ENCODE assay signal across 1 cellular context in genomic region chrX:154002215-154002719, GRCh38.
A peak's percentile ranks its signal among the peaks of the same experiment; 100 is the strongest.
TF ChIP-seq lines count a peak whose summit lies in the region.

No MANE protein-coding gene starts in this region.

TF ChIP-seq in K562, 482 proteins besides CTCF, POLR2A, EP300 and RAD21 (continued from another document and continues in another):
- TF ChIP-seq CHD7 (IDR thresholded peaks at IDR 0.05; ENCODE audit: low read depth, low read length) (no peak), MBD2 (IDR thresholded peaks at IDR 0.05; ENCODE audit: borderline replicate concordance, low read depth) (no peak), KAT7 (CRISPR knock-in tag; IDR thresholded peaks at IDR 0.05; ENCODE audit: borderline replicate concordance) (0 out of 2 replicates have a peak, but pooled peaks have one; percentile 44), NCOA1 (IDR thresholded peaks at IDR 0.05; ENCODE audit: low read depth) (no peak), NCOR1 (IDR thresholded peaks at IDR 0.05) (no peak), MYC (IDR thresholded peaks at IDR 0.05; ENCODE audit: low read depth, low read length) (no peak), MYC (CRISPR knock-in tag; IDR thresholded peaks at IDR 0.05; ENCODE audit: borderline replicate concordance, low read depth) (peak; percentile 80; the same call in 1 of the 2 replicates), PKNOX1 (IDR thresholded peaks at IDR 0.05) (peak; percentile 58), RBM15 (IDR thresholded peaks at IDR 0.05; ENCODE audit: insufficient read depth, low read length) (no peak), ZC3H4 (CRISPR knock-in tag; IDR thresholded peaks at IDR 0.05; ENCODE audit: borderline replicate concordance) (no peak), PHB2 (IDR thresholded peaks at IDR 0.05; ENCODE audit: low read depth) (no peak), FOS (IDR thresholded peaks at IDR 0.05; ENCODE audit: extremely low read depth, insufficient read length) (no peak), GTF2E2 (tag; IDR thresholded peaks at IDR 0.05) (no peak), NFATC3 (IDR thresholded peaks at IDR 0.05) (no peak), PPARD (CRISPR knock-in tag; IDR thresholded peaks at IDR 0.05) (no peak), ARID3B (CRISPR knock-in tag; IDR thresholded peaks at IDR 0.05; ENCODE audit: borderline replicate concordance) (peak; percentile 82; the same call in 1 of the 2 replicates), THAP12 (CRISPR knock-in tag; IDR thresholded peaks at IDR 0.05) (no peak), CUX1 (CRISPR knock-in tag; IDR thresholded peaks at IDR 0.05) (peak; percentile 98), ZNF197 (CRISPR knock-in tag; IDR thresholded peaks at IDR 0.05; ENCODE audit: low read depth) (peak; percentile 96), ZNF384 (IDR thresholded peaks at IDR 0.05; ENCODE audit: low read depth, low read length) (no peak), ZBTB8A (IDR thresholded peaks at IDR 0.05; ENCODE audit: partially characterized antibody) (no peak), ZNF224 (CRISPR knock-in tag; IDR thresholded peaks at IDR 0.05) (no peak), FOXP1 (CRISPR knock-in tag; IDR thresholded peaks at IDR 0.05) (0 out of 2 replicates have a peak, but pooled peaks have one; percentile 25), ZNF146 (CRISPR knock-in tag; IDR thresholded peaks at IDR 0.05; ENCODE audit: unreplicated experiment) (no peak), MYNN (IDR thresholded peaks at IDR 0.05) (0 out of 2 replicates have a peak, but pooled peaks have one; percentile 28), MYNN (CRISPR knock-in tag; IDR thresholded peaks at IDR 0.05) (no peak), ZKSCAN1 (IDR thresholded peaks at IDR 0.05; ENCODE audit: low read depth, low read length) (no peak), ZNF24 (IDR thresholded peaks at IDR 0.05) (no peak), ZNF280B (CRISPR knock-in tag; IDR thresholded peaks at IDR 0.05) (no peak), NR2C2 (CRISPR knock-in tag; IDR thresholded peaks at IDR 0.05) (no peak), NR2C2 (tag; IDR thresholded peaks at IDR 0.05) (peak; percentile 70), SLC30A9 (CRISPR knock-in tag; IDR thresholded peaks at IDR 0.05) (no peak), ZNF175 (CRISPR knock-in tag; IDR thresholded peaks at IDR 0.05; ENCODE audit: low read depth) (peak; percentile 96), ZNF57 (CRISPR knock-in tag; IDR thresholded peaks at IDR 0.05) (peak; percentile 84; the same call in 1 of the 2 replicates), EWSR1 (IDR thresholded peaks at IDR 0.05; ENCODE audit: borderline replicate concordance, low read depth, partially characterized antibody) (no peak), SETDB1 (IDR thresholded peaks at IDR 0.05; ENCODE audit: low read length) (no peak)
- TF ChIP-seq, protein P1, sequence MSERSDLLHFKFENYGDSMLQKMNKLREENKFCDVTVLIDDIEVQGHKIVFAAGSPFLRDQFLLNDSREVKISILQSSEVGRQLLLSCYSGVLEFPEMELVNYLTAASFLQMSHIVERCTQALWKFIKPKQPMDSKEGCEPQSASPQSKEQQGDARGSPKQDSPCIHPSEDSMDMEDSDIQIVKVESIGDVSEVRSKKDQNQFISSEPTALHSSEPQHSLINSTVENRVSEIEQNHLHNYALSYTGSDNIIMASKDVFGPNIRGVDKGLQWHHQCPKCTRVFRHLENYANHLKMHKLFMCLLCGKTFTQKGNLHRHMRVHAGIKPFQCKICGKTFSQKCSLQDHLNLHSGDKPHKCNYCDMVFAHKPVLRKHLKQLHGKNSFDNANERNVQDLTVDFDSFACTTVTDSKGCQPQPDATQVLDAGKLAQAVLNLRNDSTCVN (CRISPR knock-in tag; IDR thresholded peaks at IDR 0.05), result peak; percentile 66; the same call in 1 of the 2 replicates
